In the genomic region with DNA sequence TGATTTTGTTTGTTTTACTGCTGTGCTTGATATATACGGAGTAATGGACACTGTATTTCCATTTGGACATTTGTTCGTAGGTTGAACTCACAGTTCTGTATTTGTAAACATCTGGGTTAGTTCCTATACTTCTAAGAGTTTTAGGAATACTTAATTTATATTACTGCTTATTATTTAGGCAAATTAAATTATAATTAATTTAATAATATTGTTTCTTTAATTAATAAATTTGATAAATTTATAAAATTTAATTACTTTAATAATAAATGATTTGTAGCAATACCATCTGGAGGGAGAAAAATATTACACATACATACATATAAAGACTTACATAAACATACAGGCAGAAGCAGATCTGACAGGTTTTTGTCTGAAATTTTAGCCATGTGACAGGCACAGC, we compare ENCODE assay signal across 19 cellular contexts. TPM values are rescaled to one million over a fixed set of nuclear protein-coding genes. Genes with fewer than 3 reads are reported as not detected.
DNase-seq lines count a peak whose midpoint lies in the region; ATAC-seq and FAIRE-seq lines count a peak whose summit lies in the region.
"Had no signal": no experiment of that assay in that cellular context is flagged by ENCODE, and none has a peak within 500 bp of the region (broad histone marks: within the 10 kb centered on the region; RNA-seq: fewer than 3 reads in every experiment).

No MANE protein-coding gene starts in this region.

- CTCF ChIA-PET in activated CD8-positive, alpha-beta T cell treated with anti-CD3 and anti-CD28 coated beads, Interleukin-2, amount 10 ng/mL, durations not matched to agents 7 days and 5 days (lab: Charles Lee) = no interaction called here
- CTCF ChIA-PET in activated CD8-positive, alpha-beta memory T cell treated with anti-CD3 and anti-CD28 coated beads, Interleukin-2, amount 10 ng/mL, durations not matched to agents 7 days and 5 days (lab: Charles Lee) = no interaction called here

- H3K4me1 ChIP-seq in HUES6 (ENCODE audit: control insufficient read depth, insufficient read depth, low read length) = peaks cover 20% of the 10 kb centered on the region; the same call in 1 of the 2 replicates
- peaks cover 36% of the 10 kb centered on the region; the same call in 1 of the 2 replicates for H3K4me1 ChIP-seq in iPS-20b (ENCODE audit: insufficient read depth, low read length)
- H3K4me1 ChIP-seq: A549 had no signal

- H3K27me3 ChIP-seq in HUES6 (ENCODE audit: control insufficient read depth, insufficient read depth, low read length) (no peaks in the 10 kb centered on the region), iPS-20b (ENCODE audit: insufficient read depth, low read length) (no peaks in the 10 kb centered on the region)

- H3K36me3 ChIP-seq in HUES6 (ENCODE audit: control insufficient read depth, insufficient read depth, low read length) (no peaks in the 10 kb centered on the region), iPS-20b (ENCODE audit: insufficient read depth, low read depth, low read length) (no peaks in the 10 kb centered on the region)

- peak overlapping the region; percentile 90 for H3K27ac ChIP-seq in HUES6 (ENCODE audit: low read depth, low read length)
- H3K27ac ChIP-seq in iPS-20b (ENCODE audit: low read length) = peak overlapping the region; percentile 49
- H3K27ac ChIP-seq: A549, HL-60 had no signal

- no peaks in the 10 kb centered on the region for H3K36me3 Mint-ChIP-seq in activated CD8-positive, alpha-beta T cell treated with anti-CD3 and anti-CD28 coated beads, Interleukin-2, amount 10 ng/mL, durations not matched to agents 7 days and 5 days (ENCODE audit: low read depth)
- H3K36me3 Mint-ChIP-seq in T-helper 2 cell treated with Interferon-gamma antibody and Interleukin-4, amounts not matched to agents 5 μg/mL and 100 μg/mL, for 36 hours (ENCODE audit: low read depth) = no peaks in the 10 kb centered on the region
- H3K36me3 Mint-ChIP-seq in activated CD8-positive, alpha-beta memory T cell treated with anti-CD3 and anti-CD28 coated beads, Interleukin-2, amount 10 ng/mL, durations not matched to agents 7 days and 5 days = no peaks in the 10 kb centered on the region
- H3K36me3 Mint-ChIP-seq: CD14-positive monocyte; CD8-positive, alpha-beta T cell had no signal

- FAIRE-seq in colon (lab: Jason Lieb, UNC) = peak; percentile 83
- FAIRE-seq: A549, GM12892, GM19239 had no signal

- no peak overlapping the region for H3K4me3 Mint-ChIP-seq in activated CD8-positive, alpha-beta T cell treated with anti-CD3 and anti-CD28 coated beads, Interleukin-2, amount 10 ng/mL, durations not matched to agents 7 days and 5 days
- H3K4me3 Mint-ChIP-seq in T-helper 2 cell treated with Interferon-gamma antibody and Interleukin-4, amounts not matched to agents 5 μg/mL and 100 μg/mL, for 36 hours = no peak overlapping the region
- H3K4me3 Mint-ChIP-seq in activated CD8-positive, alpha-beta memory T cell treated with anti-CD3 and anti-CD28 coated beads, Interleukin-2, amount 10 ng/mL, durations not matched to agents 7 days and 5 days = no peak overlapping the region
- H3K4me3 Mint-ChIP-seq: CD14-positive monocyte; CD8-positive, alpha-beta T cell; HFFc6; IgD-negative memory B cell had no signal

- no peaks in the 10 kb centered on the region for H3K9me3 Mint-ChIP-seq in activated CD8-positive, alpha-beta T cell treated with anti-CD3 and anti-CD28 coated beads, Interleukin-2, amount 10 ng/mL, durations not matched to agents 7 days and 5 days (ENCODE audit: insufficient read depth)
- H3K9me3 Mint-ChIP-seq in T-helper 2 cell treated with Interferon-gamma antibody and Interleukin-4, amounts not matched to agents 5 μg/mL and 100 μg/mL, for 36 hours = no peaks in the 10 kb centered on the region
- no peaks in the 10 kb centered on the region for H3K9me3 Mint-ChIP-seq in activated CD8-positive, alpha-beta memory T cell treated with anti-CD3 and anti-CD28 coated beads, Interleukin-2, amount 10 ng/mL, durations not matched to agents 7 days and 5 days (ENCODE audit: low read depth)
- H3K9me3 Mint-ChIP-seq: CD8-positive, alpha-beta T cell; HFFc6 had no signal

- peaks cover 15% of the 10 kb centered on the region for H3K9me3 ChIP-seq in HUES6 (ENCODE audit: control insufficient read depth, insufficient read depth, low read depth, low read length)
- H3K9me3 ChIP-seq in iPS-20b (ENCODE audit: insufficient read depth, low read depth, low read length) = no peaks in the 10 kb centered on the region
- H3K9me3 ChIP-seq: A549 had no signal

- POLR2A ChIA-PET in activated CD8-positive, alpha-beta T cell treated with anti-CD3 and anti-CD28 coated beads, Interleukin-2, amount 10 ng/mL, durations not matched to agents 7 days and 5 days (lab: Charles Lee) = no interaction called here

- H3K27ac Mint-ChIP-seq in activated CD8-positive, alpha-beta T cell treated with anti-CD3 and anti-CD28 coated beads, Interleukin-2, amount 10 ng/mL, durations not matched to agents 7 days and 5 days = no peak overlapping the region
- no peak overlapping the region for H3K27ac Mint-ChIP-seq in T-helper 2 cell treated with Interferon-gamma antibody and Interleukin-4, amounts not matched to agents 5 μg/mL and 100 μg/mL, for 36 hours
- H3K27ac Mint-ChIP-seq in activated CD8-positive, alpha-beta memory T cell treated with anti-CD3 and anti-CD28 coated beads, Interleukin-2, amount 10 ng/mL, durations not matched to agents 7 days and 5 days = no peak overlapping the region
- H3K27ac Mint-ChIP-seq: CD14-positive monocyte; CD8-positive, alpha-beta T cell; HFFc6; IgD-negative memory B cell had no signal

- H3K9ac ChIP-seq in HUES6 (ENCODE audit: low read length) = no peak overlapping the region
- H3K9ac ChIP-seq in iPS-20b (ENCODE audit: low read depth, low read length) = peak overlapping the region; percentile 47; the same call in 1 of the 2 replicates

- peaks cover 9% of the 10 kb centered on the region for H3K27me3 Mint-ChIP-seq in activated CD8-positive, alpha-beta T cell treated with anti-CD3 and anti-CD28 coated beads, Interleukin-2, amount 10 ng/mL, durations not matched to agents 7 days and 5 days (ENCODE audit: low read depth)
- H3K27me3 Mint-ChIP-seq in T-helper 2 cell treated with Interferon-gamma antibody and Interleukin-4, amounts not matched to agents 5 μg/mL and 100 μg/mL, for 36 hours (ENCODE audit: low read depth) = peaks cover 15% of the 10 kb centered on the region
- peaks cover 15% of the 10 kb centered on the region for H3K27me3 Mint-ChIP-seq in activated CD8-positive, alpha-beta memory T cell treated with anti-CD3 and anti-CD28 coated beads, Interleukin-2, amount 10 ng/mL, durations not matched to agents 7 days and 5 days
- H3K27me3 Mint-ChIP-seq: IgD-negative memory B cell had no signal

- DNase-seq in activated CD8-positive, alpha-beta T cell treated with anti-CD3 and anti-CD28 coated beads, Interleukin-2, amount 10 ng/mL, durations not matched to agents 7 days and 5 days = no peak
- no peak for DNase-seq in T-helper 2 cell treated with Interferon-gamma antibody and Interleukin-4, amounts not matched to agents 5 μg/mL and 100 μg/mL, for 36 hours (ENCODE audit: low spot score)
- no peak for DNase-seq in AG20443 (ENCODE audit: low spot score)
- no peak for DNase-seq in activated CD8-positive, alpha-beta memory T cell treated with anti-CD3 and anti-CD28 coated beads, Interleukin-2, amount 10 ng/mL, durations not matched to agents 7 days and 5 days
- DNase-seq: CD8-positive, alpha-beta T cell; COR-L47; DND-41; GDM1; HCEC 1CT; HFFc6 had no signal

- H3K4me3 ChIP-seq in HUES6 (ENCODE audit: low read depth, low read length) (no peak overlapping the region), iPS-20b (ENCODE audit: low read length) (no peak overlapping the region)
- H3K4me3 ChIP-seq: A549 had no signal

- H3K4me1 Mint-ChIP-seq in activated CD8-positive, alpha-beta T cell treated with anti-CD3 and anti-CD28 coated beads, Interleukin-2, amount 10 ng/mL, durations not matched to agents 7 days and 5 days (ENCODE audit: low read depth) = no peaks in the 10 kb centered on the region
- peaks cover 6% of the 10 kb centered on the region for H3K4me1 Mint-ChIP-seq in T-helper 2 cell treated with Interferon-gamma antibody and Interleukin-4, amounts not matched to agents 5 μg/mL and 100 μg/mL, for 36 hours (ENCODE audit: low read depth)
- no peaks in the 10 kb centered on the region for H3K4me1 Mint-ChIP-seq in activated CD8-positive, alpha-beta memory T cell treated with anti-CD3 and anti-CD28 coated beads, Interleukin-2, amount 10 ng/mL, durations not matched to agents 7 days and 5 days

- no peak for ATAC-seq in activated CD8-positive, alpha-beta T cell treated with anti-CD3 and anti-CD28 coated beads, Interleukin-2, amount 10 ng/mL, durations not matched to agents 7 days and 5 days
- ATAC-seq in activated CD8-positive, alpha-beta memory T cell treated with anti-CD3 and anti-CD28 coated beads, Interleukin-2, amount 10 ng/mL, durations not matched to agents 7 days and 5 days = no peak
- ATAC-seq: A549; CD8-positive, alpha-beta T cell had no signal

RNA-seq across cellular contexts. Expression of gene B4GALT4, which starts 14.5 kb away (rescaled TPM):
- 10 to 100 TPM; 16.3 to 16.4 TPM for total RNA-seq in activated CD8-positive, alpha-beta T cell treated with anti-CD3 and anti-CD28 coated beads, Interleukin-2, amount 10 ng/mL, durations not matched to agents 7 days and 5 days
- total RNA-seq in activated CD8-positive, alpha-beta memory T cell treated with anti-CD3 and anti-CD28 coated beads, Interleukin-2, amount 10 ng/mL, durations not matched to agents 7 days and 5 days = 10 to 100 TPM in 1 of 2 experiments, 1 to 10 TPM in 1; 9.6 to 10.9 TPM

RNA-seq across cellular contexts. Expression of gene ARHGAP31, which starts 39.0 kb away (rescaled TPM):
- 1 to 10 TPM; 2.3 to 2.5 TPM for total RNA-seq in activated CD8-positive, alpha-beta T cell treated with anti-CD3 and anti-CD28 coated beads, Interleukin-2, amount 10 ng/mL, durations not matched to agents 7 days and 5 days
- 1 to 10 TPM; 1.4 to 8.3 TPM for total RNA-seq in activated CD8-positive, alpha-beta memory T cell treated with anti-CD3 and anti-CD28 coated beads, Interleukin-2, amount 10 ng/mL, durations not matched to agents 7 days and 5 days
